Comparison of ENCODE assay signal across 12 cellular contexts in genomic region chr5:172280937-172281336, GRCh38. TPM values are rescaled to one million over a fixed set of nuclear protein-coding genes. Genes with fewer than 3 reads are reported as not detected.
DNase-seq lines count a peak whose midpoint lies in the region; ATAC-seq and TF ChIP-seq lines count a peak whose summit lies in the region.
"Had no signal": no experiment of that assay in that cellular context is flagged by ENCODE, and none has a peak within 500 bp of the region (broad histone marks: within the 10 kb centered on the region; RNA-seq: fewer than 3 reads in every experiment).

No MANE protein-coding gene starts in this region.

- no peak overlapping the region for H2BK5ac ChIP-seq in trophoblast cell (ENCODE audit: low read depth, low read length, poor library complexity)

- TF ChIP-seq POLR2A in upper lobe of left lung (IDR thresholded peaks at IDR 0.05): no peak

- H3K4ac ChIP-seq in trophoblast cell (ENCODE audit: low read depth, low read length): peak overlapping the region; percentile 83

- peak overlapping the region; percentile 81 for H3K4me2 ChIP-seq in OCI-LY1 (ENCODE audit: low read length)
- H3K4me2 ChIP-seq in trophoblast cell (ENCODE audit: low read length): no peak overlapping the region

- peak overlapping the region; percentile 32 for H3K27ac ChIP-seq in OCI-LY1 (ENCODE audit: low read depth, low read length, poor library complexity, severe bottlenecking)
- H3K27ac ChIP-seq in endodermal cell (ENCODE audit: low read depth, low read length): no peak overlapping the region
- no peak overlapping the region for H3K27ac ChIP-seq in trophoblast cell (ENCODE audit: low read depth, low read length)
- peak overlapping the region in 2 of 4 donors; percentile 4 to 6 for H3K27ac ChIP-seq in upper lobe of left lung

- no peaks in the 10 kb centered on the region for H4K20me1 ChIP-seq in OCI-LY1 (ENCODE audit: insufficient read depth, low read length)

- no peak overlapping the region for H4K8ac ChIP-seq in trophoblast cell (ENCODE audit: low read depth, low read length)

- ATAC-seq in GM18909 (IDR thresholded peaks at IDR 0.05; ENCODE audit: poor library complexity, unreplicated experiment): no peak
- ATAC-seq in upper lobe of left lung (ENCODE audit: low FRiP score in 2 of 2): no peak
- ATAC-seq: sciatic nerve had no signal

- 80 to 83% methylated on average over 1 to 4 of the region's 4 CpGs for WGBS in endodermal cell (ENCODE audit: insufficient coverage in 1 of 2, insufficient read length in 1 of 2), 2 experiments
- no CpG with 5 or more reads among the region's 4 CpGs for WGBS in trophoblast cell (ENCODE audit: extremely low coverage, insufficient coverage, insufficient read length)
- WGBS in upper lobe of left lung, 2 donors: 73 to 82% methylated on average over 4 of the region's 4 CpGs

- no peak overlapping the region for H2AK5ac ChIP-seq in trophoblast cell (ENCODE audit: low read length)

- no peak overlapping the region for H4K91ac ChIP-seq in trophoblast cell (ENCODE audit: low read depth, low read length)

- no peaks in the 10 kb centered on the region for H3K27me3 ChIP-seq in OCI-LY1 (ENCODE audit: insufficient read depth, low read length)
- H3K27me3 ChIP-seq in endodermal cell (ENCODE audit: control insufficient read depth, insufficient read depth, low read length, poor library complexity, severe bottlenecking): no peaks in the 10 kb centered on the region
- no peaks in the 10 kb centered on the region for H3K27me3 ChIP-seq in trophoblast cell (ENCODE audit: insufficient read depth, low read length)
- no peaks in the 10 kb centered on the region for H3K27me3 ChIP-seq in upper lobe of left lung

- H3K4me1 Mint-ChIP-seq in endodermal cell: peaks cover 39% of the 10 kb centered on the region

- H4K12ac ChIP-seq in trophoblast cell (ENCODE audit: low read depth, low read length): no peak overlapping the region

- no peak overlapping the region for H3K14ac ChIP-seq in trophoblast cell (ENCODE audit: low read length)

- peaks cover 31% of the 10 kb centered on the region for H3K4me1 ChIP-seq in OCI-LY1 (ENCODE audit: insufficient read depth, low read length, severe bottlenecking)
- H3K4me1 ChIP-seq in endodermal cell (ENCODE audit: control insufficient read depth, insufficient read depth, low read length): no peaks in the 10 kb centered on the region
- H3K4me1 ChIP-seq in trophoblast cell (ENCODE audit: control insufficient read depth in 1 of 2, insufficient read depth in 2 of 2, low read length in 2 of 2): peaks cover 4 to 8% of the 10 kb centered on the region in 2 experiments
- peaks cover 18 to 38% (median 20%) of the 10 kb centered on the region in 4 donors for H3K4me1 ChIP-seq in upper lobe of left lung

- H3K4me3 ChIP-seq in OCI-LY1 (ENCODE audit: low read depth, low read length, poor library complexity, severe bottlenecking): peak overlapping the region; percentile 74
- peak overlapping the region; percentile 99 for H3K4me3 ChIP-seq in endodermal cell (ENCODE audit: low read length)
- no peak overlapping the region for H3K4me3 ChIP-seq in trophoblast cell (ENCODE audit: low read depth, low read length)
- peak overlapping the region in 2 of 4 donors; percentile 2 to 98 for H3K4me3 ChIP-seq in upper lobe of left lung

- no peak for TF ChIP-seq EP300 in upper lobe of left lung (IDR thresholded peaks at IDR 0.05)

- no peaks in the 10 kb centered on the region for H3K9me2 ChIP-seq in OCI-LY1 (ENCODE audit: low read depth, low read length)

- peaks cover 12% of the 10 kb centered on the region for H3K36me3 Mint-ChIP-seq in endodermal cell (ENCODE audit: low read depth)

- H3K9me3 ChIP-seq in OCI-LY1 (ENCODE audit: low read length) (no peaks in the 10 kb centered on the region), endodermal cell (ENCODE audit: control insufficient read depth, low read length) (no peaks in the 10 kb centered on the region), trophoblast cell (ENCODE audit: insufficient read depth, low read depth, low read length) (no peaks in the 10 kb centered on the region), upper lobe of left lung (no peaks in the 10 kb centered on the region)

- H3K27ac Mint-ChIP-seq in endodermal cell: peak overlapping the region; percentile 5
- H3K27ac Mint-ChIP-seq: T-helper 2 cell treated with Interferon-gamma antibody and Interleukin-4, amounts not matched to agents 5 μg/mL and 100 μg/mL, for 36 hours had no signal

- in situ Hi-C loops in G401 (cut with HindIII; ENCODE audit: low sequenced_read_pairs): no loop called here

- peak; percentile 69 for DNase-seq in G401 (ENCODE audit: low spot score)
- DNase-seq in endodermal cell: no peak
- DNase-seq in trophoblast cell: no peak
- no peak for DNase-seq in NCI-H1417 treated with DMSO at 0.1 percent for 48 hours (lab: John Stamatoyannopoulos, UW)
- no peak for DNase-seq in SKM-1 (lab: John Stamatoyannopoulos, UW; ENCODE audit: unreplicated experiment)
- DNase-seq in upper lobe of left lung: no peak
- DNase-seq: activated T-cell treated with anti-CD3 and anti-CD28 coated beads for 4 hours, NCI-H226 had no signal

- no peak overlapping the region for H2AFZ ChIP-seq in OCI-LY1 (ENCODE audit: low read length)
- no peak overlapping the region for H2AFZ ChIP-seq in trophoblast cell (ENCODE audit: insufficient read depth, low read length, poor library complexity)

- TF ChIP-seq CTCF in OCI-LY1 (IDR thresholded peaks at IDR 0.05; ENCODE audit: low read length) (no peak), endodermal cell (conservative IDR thresholded peaks at IDR 0.05) (no peak), upper lobe of left lung (IDR thresholded peaks at IDR 0.05) (no peak)

- H3K23ac ChIP-seq in trophoblast cell (ENCODE audit: low read length): no peak overlapping the region

- H3K36me3 ChIP-seq in OCI-LY1 (ENCODE audit: insufficient read depth, low read length) (peaks cover 19% of the 10 kb centered on the region), endodermal cell (ENCODE audit: control insufficient read depth, insufficient read depth, low read length) (peaks cover 18% of the 10 kb centered on the region), trophoblast cell (ENCODE audit: control insufficient read depth in 1 of 2, insufficient read depth in 2 of 2, low read length in 2 of 2) (peaks cover 3 to 5% of the 10 kb centered on the region in 2 experiments), upper lobe of left lung (no peaks in the 10 kb centered on the region)

- no peak overlapping the region for H3K18ac ChIP-seq in trophoblast cell (ENCODE audit: low read length)

- H3K79me2 ChIP-seq in OCI-LY1 (ENCODE audit: insufficient read depth, low read length): peaks cover 62% of the 10 kb centered on the region
- H3K79me2 ChIP-seq in trophoblast cell (ENCODE audit: control insufficient read depth, insufficient read depth, low read length, poor library complexity): peaks cover 36% of the 10 kb centered on the region

- H3K27me3 Mint-ChIP-seq in endodermal cell (ENCODE audit: insufficient read depth): peaks cover 3% of the 10 kb centered on the region

- no peak overlapping the region for H2BK120ac ChIP-seq in trophoblast cell (ENCODE audit: insufficient read depth, low read length, poor library complexity)

- H3K9me3 Mint-ChIP-seq in endodermal cell: no peaks in the 10 kb centered on the region
- H3K9me3 Mint-ChIP-seq: T-helper 2 cell treated with Interferon-gamma antibody and Interleukin-4, amounts not matched to agents 5 μg/mL and 100 μg/mL, for 36 hours had no signal

- H3F3A ChIP-seq in OCI-LY1 (ENCODE audit: insufficient read depth, low read length): no peaks in the 10 kb centered on the region

- H2BK12ac ChIP-seq in trophoblast cell (ENCODE audit: low read length): no peak overlapping the region

- H3K4me3 Mint-ChIP-seq in endodermal cell: peak overlapping the region; percentile 96

- H3K9ac ChIP-seq in OCI-LY1 (ENCODE audit: low read length): peak overlapping the region; percentile 75; the same call in 1 of the 2 replicates
- no peak overlapping the region for H3K9ac ChIP-seq in endodermal cell (ENCODE audit: extremely low read depth, low read length, poor library complexity, severe bottlenecking)
- H3K9ac ChIP-seq in trophoblast cell (ENCODE audit: low read length): no peak overlapping the region

- H3K79me1 ChIP-seq in trophoblast cell (ENCODE audit: low read length): peaks cover 20% of the 10 kb centered on the region

RNA-seq across cellular contexts. Expression of gene UBTD2, which starts 2.6 kb away (rescaled TPM):
- 36.1 and 40.0 TPM in 2 replicates for total RNA-seq in G401 (2014; rRNA removed; shearing (Covaris generic))
- total RNA-seq in endodermal cell: 10 to 100 TPM; 30.4 to 30.5 TPM
- 59.9 TPM for polyA plus RNA-seq in endodermal cell (2013, experiment 1 of 2)
- polyA plus RNA-seq in endodermal cell (2013, experiment 2 of 2): 57.9 TPM
- 30.4 and 31.5 TPM in 2 replicates for polyA plus RNA-seq in trophoblast cell (2013)
- total RNA-seq in upper lobe of left lung: 10 to 100 TPM in 5 of 6 donors, 1 to 10 TPM in 1; 9.4 to 22.3 (median 15.8) TPM
